In the genomic region with DNA sequence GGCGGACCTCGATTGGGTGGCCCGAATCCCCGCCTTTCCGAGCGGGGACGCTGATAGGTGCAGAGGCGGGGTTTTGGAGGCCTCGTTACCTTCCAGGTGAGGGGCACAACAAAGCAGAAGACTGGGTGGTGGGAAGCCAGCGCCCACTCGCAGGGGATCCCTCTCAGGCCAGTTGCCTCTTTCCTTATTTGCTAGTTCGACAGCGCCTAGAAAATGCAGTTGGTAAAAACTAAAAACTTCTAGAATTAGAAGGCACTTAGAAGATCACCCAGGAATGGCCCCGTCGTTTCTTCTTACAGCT, we compare ENCODE assay signal across 10 cellular contexts. TPM values are rescaled to one million over a fixed set of nuclear protein-coding genes. Genes with fewer than 3 reads are reported as not detected.
DNase-seq lines count a peak whose midpoint lies in the region; ATAC-seq and TF ChIP-seq lines count a peak whose summit lies in the region.
"Had no signal": no experiment of that assay in that cellular context is flagged by ENCODE, and none has a peak within 500 bp of the region (broad histone marks: within the 10 kb centered on the region; RNA-seq: fewer than 3 reads in every experiment).

No MANE protein-coding gene starts in this region.

- H3K9ac ChIP-seq in SU-DHL-6 (ENCODE audit: low read length) = no peak overlapping the region
- H3K9ac ChIP-seq in rectal smooth muscle tissue (ENCODE audit: low read length) = no peak overlapping the region

- peaks cover 8% of the 10 kb centered on the region for H3F3A ChIP-seq in SU-DHL-6 (ENCODE audit: insufficient read depth)

- H3K9me2 ChIP-seq in SU-DHL-6 (replicated peaks; ENCODE audit: insufficient read depth, low read length) = no peaks in the 10 kb centered on the region

- DNase-seq in GM12865 (ENCODE audit: low read depth) (no peak), fibroblast of the aortic adventitia (ENCODE audit: low read depth) (no peak), iPS-NIHi7 (ENCODE audit: extremely low spot score) (no peak)

- H3K36me3 ChIP-seq in SU-DHL-6 (ENCODE audit: low read length) = peaks cover 15% of the 10 kb centered on the region; the same call in 1 of the 2 replicates
- H3K36me3 ChIP-seq in rectal smooth muscle tissue (ENCODE audit: control insufficient read depth, insufficient read depth, low read length) = peaks cover 8% of the 10 kb centered on the region

- H3K27me3 ChIP-seq in SU-DHL-6 (ENCODE audit: low read length) (no peaks in the 10 kb centered on the region), rectal smooth muscle tissue (ENCODE audit: control insufficient read depth, insufficient read depth, low read length) (no peaks in the 10 kb centered on the region)

- no peak overlapping the region for H3K27ac ChIP-seq in SU-DHL-6 (ENCODE audit: low read depth, low read length)
- H3K27ac ChIP-seq in rectal smooth muscle tissue (ENCODE audit: low read depth, low read length) = no peak overlapping the region

- no peak overlapping the region for H2AFZ ChIP-seq in SU-DHL-6 (ENCODE audit: low read depth, low read length, severe bottlenecking)

- ATAC-seq in GM19397 (IDR thresholded peaks at IDR 0.05; ENCODE audit: unreplicated experiment) (no peak), GM21515 (IDR thresholded peaks at IDR 0.05; ENCODE audit: unreplicated experiment) (no peak), HG02852 (IDR thresholded peaks at IDR 0.05; ENCODE audit: unreplicated experiment) (no peak)

- no peak for TF ChIP-seq CTCF in GM12865 (IDR thresholded peaks at IDR 0.05; ENCODE audit: insufficient read depth, low read depth, low read length, missing control alignments)
- no peak for TF ChIP-seq CTCF in SU-DHL-6 (IDR thresholded peaks at IDR 0.05; ENCODE audit: insufficient read depth, low read length, poor library complexity, severe bottlenecking)
- TF ChIP-seq CTCF in fibroblast of the aortic adventitia (IDR thresholded peaks at IDR 0.05; ENCODE audit: insufficient read depth, low read length) = no peak

- H3K4me1 ChIP-seq in rectal smooth muscle tissue (ENCODE audit: control insufficient read depth, insufficient read depth, low read length) = peaks cover 11% of the 10 kb centered on the region

- H3K4me3 ChIP-seq in GM12865 (ENCODE audit: low read depth, low read length) = peak overlapping the region; percentile 65
- peak overlapping the region; percentile 38 for H3K4me3 ChIP-seq in SU-DHL-6 (ENCODE audit: insufficient read depth, low read length, poor library complexity, severe bottlenecking)
- H3K4me3 ChIP-seq in fibroblast of the aortic adventitia (ENCODE audit: low read depth, low read length) = peak overlapping the region; percentile 77
- H3K4me3 ChIP-seq in rectal smooth muscle tissue (ENCODE audit: low read length) = peak overlapping the region; percentile 78

- H4K20me1 ChIP-seq in SU-DHL-6 (ENCODE audit: low read depth, low read length) = peaks cover 15% of the 10 kb centered on the region

- no peaks in the 10 kb centered on the region for H3K9me3 ChIP-seq in SU-DHL-6 (ENCODE audit: insufficient read depth, low read length)

- H3K4me2 ChIP-seq in SU-DHL-6 (ENCODE audit: low read depth, low read length, poor library complexity, severe bottlenecking) = peak overlapping the region; percentile 74

- H3K79me2 ChIP-seq in SU-DHL-6 (ENCODE audit: insufficient read depth, low read length) = peaks cover 49% of the 10 kb centered on the region

RNA-seq across cellular contexts. Expression of gene KAT7, which starts 0.7 kb away (rescaled TPM):
- total RNA-seq in fibroblast of the aortic adventitia (ENCODE audit: low replicate concordance) = 21.5 and 33.5 TPM in 2 replicates

RNA-seq across cellular contexts. Expression of gene FAM117A, which starts 25.3 kb away (rescaled TPM):
- 1.1 TPM in 2 replicates for total RNA-seq in fibroblast of the aortic adventitia (ENCODE audit: low replicate concordance)

RNA-seq across cellular contexts. Expression of gene TAC4, which starts 58.6 kb away (rescaled TPM):
- not detected in 2 replicates for total RNA-seq in fibroblast of the aortic adventitia (ENCODE audit: low replicate concordance)
- total RNA-seq: left colon, SK-MEL-5 had no signal
